1 cellular context compared by ENCODE assay signal in genomic region chr9:503331-503730, GRCh38.
TF ChIP-seq lines count a peak whose summit lies in the region.

No MANE protein-coding gene starts in this region.

TF ChIP-seq in K562, 482 proteins besides CTCF, POLR2A, EP300 and RAD21 (continued from another document):
- TF ChIP-seq ZMIZ1 (IDR thresholded peaks at IDR 0.05; ENCODE audit: low read depth in 2 of 2, low read length in 2 of 2), result no peak
- TF ChIP-seq ZFP1 (CRISPR knock-in tag; IDR thresholded peaks at IDR 0.05), result no peak
- TF ChIP-seq STAG1 (CRISPR knock-in tag; IDR thresholded peaks at IDR 0.05; ENCODE audit: borderline replicate concordance), result no peak
- no peak for TF ChIP-seq CBFA2T3 (IDR thresholded peaks at IDR 0.05)
- no peak for TF ChIP-seq U2AF1 (optimal IDR thresholded peaks at IDR 0.05; ENCODE audit: low read depth, low read length)
- TF ChIP-seq ZNF76 (CRISPR knock-in tag; IDR thresholded peaks at IDR 0.05; ENCODE audit: borderline replicate concordance), result no peak
- no peak for TF ChIP-seq HDGF (IDR thresholded peaks at IDR 0.05)
TF ChIP-seq in K562: peak in this region for 0.
